ENCODE assay signal across 1 cellular context in the genomic region with DNA sequence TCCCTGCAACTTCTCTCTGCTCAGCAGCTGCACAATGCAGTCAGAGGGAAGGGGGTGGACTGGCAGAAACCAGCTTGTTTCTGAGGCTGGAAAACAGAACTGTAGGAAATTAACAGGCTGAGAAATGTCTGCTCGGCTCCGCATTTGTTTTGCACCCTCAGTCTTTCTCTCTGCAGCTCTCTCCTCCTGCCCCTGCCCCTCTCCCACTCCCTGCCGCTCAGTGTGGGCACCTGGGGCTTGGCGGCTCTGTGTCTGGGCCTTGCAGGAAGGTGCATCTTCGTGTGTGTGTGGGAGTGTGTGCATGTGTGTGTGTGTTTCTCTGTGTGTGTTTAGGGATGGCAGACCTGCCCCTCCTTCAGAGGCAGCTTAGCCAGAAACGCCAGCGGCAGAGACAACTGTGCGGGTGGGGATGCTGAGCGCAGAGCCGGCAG.
TF ChIP-seq lines count a peak whose summit lies in the region.

No MANE protein-coding gene starts in this region.

TF ChIP-seq in WTC11, 78 proteins besides CTCF, POLR2A, EP300 and RAD21:
- TF ChIP-seq ZBTB21 (CRISPR knock-in tag; IDR thresholded peaks at IDR 0.05; ENCODE audit: borderline replicate concordance) (no peak), PRRX2 (CRISPR knock-in tag; IDR thresholded peaks at IDR 0.05) (no peak), GABPB1 (CRISPR knock-in tag; IDR thresholded peaks at IDR 0.05) (no peak), CBFB (CRISPR knock-in tag; IDR thresholded peaks at IDR 0.05; ENCODE audit: low read depth) (no peak)
- TF ChIP-seq, protein P1, sequence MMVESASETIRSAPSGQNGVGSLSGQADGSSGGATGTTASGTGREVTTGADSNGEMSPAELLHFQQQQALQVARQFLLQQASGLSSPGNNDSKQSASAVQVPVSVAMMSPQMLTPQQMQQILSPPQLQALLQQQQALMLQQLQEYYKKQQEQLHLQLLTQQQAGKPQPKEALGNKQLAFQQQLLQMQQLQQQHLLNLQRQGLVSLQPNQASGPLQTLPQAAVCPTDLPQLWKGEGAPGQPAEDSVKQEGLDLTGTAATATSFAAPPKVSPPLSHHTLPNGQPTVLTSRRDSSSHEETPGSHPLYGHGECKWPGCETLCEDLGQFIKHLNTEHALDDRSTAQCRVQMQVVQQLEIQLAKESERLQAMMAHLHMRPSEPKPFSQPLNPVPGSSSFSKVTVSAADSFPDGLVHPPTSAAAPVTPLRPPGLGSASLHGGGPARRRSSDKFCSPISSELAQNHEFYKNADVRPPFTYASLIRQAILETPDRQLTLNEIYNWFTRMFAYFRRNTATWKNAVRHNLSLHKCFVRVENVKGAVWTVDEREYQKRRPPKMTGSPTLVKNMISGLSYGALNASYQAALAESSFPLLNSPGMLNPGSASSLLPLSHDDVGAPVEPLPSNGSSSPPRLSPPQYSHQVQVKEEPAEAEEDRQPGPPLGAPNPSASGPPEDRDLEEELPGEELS (CRISPR knock-in tag; IDR thresholded peaks at IDR 0.05): no peak
- TF ChIP-seq, protein P2, sequence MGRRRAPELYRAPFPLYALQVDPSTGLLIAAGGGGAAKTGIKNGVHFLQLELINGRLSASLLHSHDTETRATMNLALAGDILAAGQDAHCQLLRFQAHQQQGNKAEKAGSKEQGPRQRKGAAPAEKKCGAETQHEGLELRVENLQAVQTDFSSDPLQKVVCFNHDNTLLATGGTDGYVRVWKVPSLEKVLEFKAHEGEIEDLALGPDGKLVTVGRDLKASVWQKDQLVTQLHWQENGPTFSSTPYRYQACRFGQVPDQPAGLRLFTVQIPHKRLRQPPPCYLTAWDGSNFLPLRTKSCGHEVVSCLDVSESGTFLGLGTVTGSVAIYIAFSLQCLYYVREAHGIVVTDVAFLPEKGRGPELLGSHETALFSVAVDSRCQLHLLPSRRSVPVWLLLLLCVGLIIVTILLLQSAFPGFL (CRISPR knock-in tag; IDR thresholded peaks at IDR 0.05; ENCODE audit: borderline replicate concordance): no peak
- TF ChIP-seq, protein P3, sequence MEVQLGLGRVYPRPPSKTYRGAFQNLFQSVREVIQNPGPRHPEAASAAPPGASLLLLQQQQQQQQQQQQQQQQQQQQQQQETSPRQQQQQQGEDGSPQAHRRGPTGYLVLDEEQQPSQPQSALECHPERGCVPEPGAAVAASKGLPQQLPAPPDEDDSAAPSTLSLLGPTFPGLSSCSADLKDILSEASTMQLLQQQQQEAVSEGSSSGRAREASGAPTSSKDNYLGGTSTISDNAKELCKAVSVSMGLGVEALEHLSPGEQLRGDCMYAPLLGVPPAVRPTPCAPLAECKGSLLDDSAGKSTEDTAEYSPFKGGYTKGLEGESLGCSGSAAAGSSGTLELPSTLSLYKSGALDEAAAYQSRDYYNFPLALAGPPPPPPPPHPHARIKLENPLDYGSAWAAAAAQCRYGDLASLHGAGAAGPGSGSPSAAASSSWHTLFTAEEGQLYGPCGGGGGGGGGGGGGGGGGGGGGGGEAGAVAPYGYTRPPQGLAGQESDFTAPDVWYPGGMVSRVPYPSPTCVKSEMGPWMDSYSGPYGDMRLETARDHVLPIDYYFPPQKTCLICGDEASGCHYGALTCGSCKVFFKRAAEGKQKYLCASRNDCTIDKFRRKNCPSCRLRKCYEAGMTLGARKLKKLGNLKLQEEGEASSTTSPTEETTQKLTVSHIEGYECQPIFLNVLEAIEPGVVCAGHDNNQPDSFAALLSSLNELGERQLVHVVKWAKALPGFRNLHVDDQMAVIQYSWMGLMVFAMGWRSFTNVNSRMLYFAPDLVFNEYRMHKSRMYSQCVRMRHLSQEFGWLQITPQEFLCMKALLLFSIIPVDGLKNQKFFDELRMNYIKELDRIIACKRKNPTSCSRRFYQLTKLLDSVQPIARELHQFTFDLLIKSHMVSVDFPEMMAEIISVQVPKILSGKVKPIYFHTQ (CRISPR knock-in tag; IDR thresholded peaks at IDR 0.05): no peak
- TF ChIP-seq, protein P4, sequence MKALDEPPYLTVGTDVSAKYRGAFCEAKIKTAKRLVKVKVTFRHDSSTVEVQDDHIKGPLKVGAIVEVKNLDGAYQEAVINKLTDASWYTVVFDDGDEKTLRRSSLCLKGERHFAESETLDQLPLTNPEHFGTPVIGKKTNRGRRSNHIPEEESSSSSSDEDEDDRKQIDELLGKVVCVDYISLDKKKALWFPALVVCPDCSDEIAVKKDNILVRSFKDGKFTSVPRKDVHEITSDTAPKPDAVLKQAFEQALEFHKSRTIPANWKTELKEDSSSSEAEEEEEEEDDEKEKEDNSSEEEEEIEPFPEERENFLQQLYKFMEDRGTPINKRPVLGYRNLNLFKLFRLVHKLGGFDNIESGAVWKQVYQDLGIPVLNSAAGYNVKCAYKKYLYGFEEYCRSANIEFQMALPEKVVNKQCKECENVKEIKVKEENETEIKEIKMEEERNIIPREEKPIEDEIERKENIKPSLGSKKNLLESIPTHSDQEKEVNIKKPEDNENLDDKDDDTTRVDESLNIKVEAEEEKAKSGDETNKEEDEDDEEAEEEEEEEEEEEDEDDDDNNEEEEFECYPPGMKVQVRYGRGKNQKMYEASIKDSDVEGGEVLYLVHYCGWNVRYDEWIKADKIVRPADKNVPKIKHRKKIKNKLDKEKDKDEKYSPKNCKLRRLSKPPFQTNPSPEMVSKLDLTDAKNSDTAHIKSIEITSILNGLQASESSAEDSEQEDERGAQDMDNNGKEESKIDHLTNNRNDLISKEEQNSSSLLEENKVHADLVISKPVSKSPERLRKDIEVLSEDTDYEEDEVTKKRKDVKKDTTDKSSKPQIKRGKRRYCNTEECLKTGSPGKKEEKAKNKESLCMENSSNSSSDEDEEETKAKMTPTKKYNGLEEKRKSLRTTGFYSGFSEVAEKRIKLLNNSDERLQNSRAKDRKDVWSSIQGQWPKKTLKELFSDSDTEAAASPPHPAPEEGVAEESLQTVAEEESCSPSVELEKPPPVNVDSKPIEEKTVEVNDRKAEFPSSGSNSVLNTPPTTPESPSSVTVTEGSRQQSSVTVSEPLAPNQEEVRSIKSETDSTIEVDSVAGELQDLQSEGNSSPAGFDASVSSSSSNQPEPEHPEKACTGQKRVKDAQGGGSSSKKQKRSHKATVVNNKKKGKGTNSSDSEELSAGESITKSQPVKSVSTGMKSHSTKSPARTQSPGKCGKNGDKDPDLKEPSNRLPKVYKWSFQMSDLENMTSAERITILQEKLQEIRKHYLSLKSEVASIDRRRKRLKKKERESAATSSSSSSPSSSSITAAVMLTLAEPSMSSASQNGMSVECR (CRISPR knock-in tag; IDR thresholded peaks at IDR 0.05; ENCODE audit: borderline replicate concordance): no peak
